ENCODE assay signal across 1 cellular context in genomic region chr5:42454216-42454995, GRCh38.
TF ChIP-seq lines count a peak whose summit lies in the region.

No MANE protein-coding gene starts in this region.

TF ChIP-seq in GM23338, 12 proteins besides CTCF, POLR2A, EP300 and RAD21 (continued from another document):
- no peak for TF ChIP-seq NANOG (IDR thresholded peaks at IDR 0.05; ENCODE audit: borderline replicate concordance)
- no peak for TF ChIP-seq ZNF331 (CRISPR knock-in tag; IDR thresholded peaks at IDR 0.05; ENCODE audit: low read depth)
- no peak for TF ChIP-seq POLR2AphosphoS5 (IDR thresholded peaks at IDR 0.05; ENCODE audit: low read depth)
- no peak for TF ChIP-seq ZNF114 (CRISPR knock-in tag; IDR thresholded peaks at IDR 0.05)
- no peak for TF ChIP-seq EZH2phosphoT487 (IDR thresholded peaks at IDR 0.05; ENCODE audit: unreplicated experiment)
TF ChIP-seq in GM23338: peak in this region for 0.
